ENCODE assay signal across 24 cellular contexts in genomic region chr7:125046767-125047166, GRCh38.
"Had no signal": no experiment of that assay in that cellular context is flagged by ENCODE, and none has a peak within 500 bp of the region (broad histone marks: within the 10 kb centered on the region; RNA-seq: fewer than 3 reads in every experiment).

No MANE protein-coding gene starts in this region.

- H3K4me3 ChIP-seq: colonic mucosa, coronary artery, dorsolateral prefrontal cortex, esophagus muscularis mucosa, esophagus squamous epithelium, gastrocnemius medialis, gastroesophageal sphincter, heart left ventricle, heart right ventricle had no signal

- H3K4me1 ChIP-seq: colonic mucosa, esophagus muscularis mucosa, esophagus squamous epithelium, foreskin keratinocyte, gastrocnemius medialis, gastroesophageal sphincter, heart left ventricle, heart right ventricle had no signal

- H3K9me3 ChIP-seq: colonic mucosa, esophagus muscularis mucosa, esophagus squamous epithelium, gastrocnemius medialis, gastroesophageal sphincter, heart right ventricle had no signal

- ATAC-seq: effector memory CD8-positive, alpha-beta T cell; esophagus mucosa; foreskin keratinocyte; gastrocnemius medialis; gastroesophageal sphincter; heart left ventricle; heart right ventricle had no signal

- DNase-seq: colonic mucosa; cortex of kidney; dermis blood vessel endothelial cell; dorsolateral prefrontal cortex; effector CD4-positive, alpha-beta T cell; effector CD8-positive, alpha-beta T cell; effector memory CD4-positive, alpha-beta T cell; effector memory CD8-positive, alpha-beta T cell; endodermal cell; erythroblast; esophagus squamous epithelium; foreskin fibroblast; foreskin keratinocyte; foreskin melanocyte; gastrocnemius medialis; glutamatergic neuron; head of caudate nucleus; heart left ventricle; heart right ventricle had no signal

- H3K27me3 ChIP-seq: colonic mucosa, dorsolateral prefrontal cortex, esophagus muscularis mucosa, esophagus squamous epithelium, foreskin keratinocyte, gastrocnemius medialis, gastroesophageal sphincter, heart left ventricle, heart right ventricle had no signal

- H3K27ac ChIP-seq: colonic mucosa, coronary artery, dorsolateral prefrontal cortex, epithelial cell of prostate, esophagus muscularis mucosa, esophagus squamous epithelium, foreskin keratinocyte, gastrocnemius medialis, gastroesophageal sphincter, heart left ventricle, heart right ventricle had no signal

- H3K36me3 ChIP-seq: colonic mucosa, esophagus muscularis mucosa, esophagus squamous epithelium, gastrocnemius medialis, gastroesophageal sphincter, heart left ventricle, heart right ventricle had no signal
